Comparison of ENCODE assay signal across 21 cellular contexts in genomic region chr7:133858311-133858710, GRCh38.
A peak's percentile ranks its signal among the peaks of the same experiment; 100 is the strongest.
DNase-seq lines count a peak whose midpoint lies in the region; ATAC-seq, FAIRE-seq and TF ChIP-seq lines count a peak whose summit lies in the region.
"Had no signal": no experiment of that assay in that cellular context is flagged by ENCODE, and none has a peak within 500 bp of the region (broad histone marks: within the 10 kb centered on the region; RNA-seq: fewer than 3 reads in every experiment).

No MANE protein-coding gene starts in this region.

- no TSS peak for BruUV-seq in mammary epithelial cell (replicated peaks; lab: Mats Ljungman, UMichigan)

- DNase-seq in mammary epithelial cell = peak; percentile 25
- DNase-seq in breast epithelium (ENCODE audit: low spot score in 2 of 2) = no peak
- DNase-seq in epithelial cell of prostate (ENCODE audit: low read depth, low spot score) = peak; percentile 29
- peak; percentile 15 for DNase-seq in kidney tubule cell (ENCODE audit: low spot score)
- DNase-seq in D721Med (ENCODE audit: insufficient read length, low spot score) = no peak
- DNase-seq in transverse colon = no peak
- DNase-seq: 8988T; ACHN; AML-193; BE2C; Calu3; CD4-positive, alpha-beta T cell; DMS153; H9 had no signal

- WGBS in mammary epithelial cell (ENCODE audit: low coverage, missing lambda C conversion rate) = 76% methylated on average over 5 of the region's 6 CpGs
- WGBS in transverse colon (ENCODE audit: low coverage in 1 of 2), 2 donors = 98 to 100% methylated on average over 3 to 6 of the region's 6 CpGs

- H2AFZ ChIP-seq in mammary epithelial cell (ENCODE audit: low read depth, low read length) = peak overlapping the region; percentile 9
- H2AFZ ChIP-seq: GM23338 had no signal

- H3K4me2 ChIP-seq in mammary epithelial cell (ENCODE audit: insufficient read depth, low read depth, low read length) = no peak overlapping the region
- H3K4me2 ChIP-seq: A549; BLaER1 treated with 17β-estradiol and CSF1 and Interleukin-3, amounts not matched to agents 10 nM and 100 nM; GM23338 had no signal

- no peaks in the 10 kb centered on the region for H3K27me3 ChIP-seq in mammary epithelial cell (ENCODE audit: insufficient read depth, low read length)
- no peaks in the 10 kb centered on the region for H3K27me3 ChIP-seq in breast epithelium
- H3K27me3 ChIP-seq in transverse colon = no peaks in the 10 kb centered on the region
- H3K27me3 ChIP-seq: BE2C; BLaER1 treated with 17β-estradiol and CSF1 and Interleukin-3, amounts not matched to agents 10 nM and 100 nM had no signal

- H4K20me1 ChIP-seq in mammary epithelial cell (ENCODE audit: insufficient read depth, low read length) = no peaks in the 10 kb centered on the region

- TF ChIP-seq CTCF in mammary epithelial cell (conservative IDR thresholded peaks at IDR 0.05 in 1 of 2, IDR thresholded peaks at IDR 0.05 in 1 of 2; ENCODE audit: extremely low read depth in 1 of 2, insufficient read depth in 1 of 2, low read depth in 1 of 2, low read length in 2 of 2) (no peak), breast epithelium (IDR thresholded peaks at IDR 0.05) (no peak), D721Med (IDR thresholded peaks at IDR 0.05; ENCODE audit: insufficient read depth, missing control alignments) (no peak), transverse colon (IDR thresholded peaks at IDR 0.05) (no peak)

- H3K4me3 ChIP-seq in mammary epithelial cell (replicated peaks in 1 of 3; ENCODE audit: insufficient read depth in 1 of 3, low read depth in 2 of 3, low read length in 3 of 3) = no peak overlapping the region
- no peak overlapping the region for H3K4me3 ChIP-seq in breast epithelium
- H3K4me3 ChIP-seq in transverse colon = no peak overlapping the region
- H3K4me3 ChIP-seq: A549; BLaER1 treated with 17β-estradiol and CSF1 and Interleukin-3, amounts not matched to agents 10 nM and 100 nM; GM23338 had no signal

- CTCF ChIA-PET in mammary epithelial cell (lab: Charles Lee; ENCODE audit: low non-redundant PET) = no interaction called here

- H3K27ac ChIP-seq in mammary epithelial cell (ENCODE audit: insufficient read depth, low read depth, low read length) = no peak overlapping the region
- no peak overlapping the region for H3K27ac ChIP-seq in breast epithelium
- no peak overlapping the region for H3K27ac ChIP-seq in epithelial cell of prostate
- no peak overlapping the region for H3K27ac ChIP-seq in transverse colon
- H3K27ac ChIP-seq: A549; BLaER1 treated with 17β-estradiol and CSF1 and Interleukin-3, amounts not matched to agents 10 nM and 100 nM had no signal

- no peak for FAIRE-seq in D721Med (lab: Jason Lieb, UNC)
- FAIRE-seq: A549, G401.6, GM12892 had no signal

- in situ Hi-C loops in mammary epithelial cell (cut with MboI; ENCODE audit: low sequenced_read_pairs in 2 of 2) (no loop called here), transverse colon (cut with MboI; ENCODE audit: low pct_ligation_motif_present in 1 of 4, low pct_unique_long_range_greater_than_20kb in 1 of 4, low sequenced_read_pairs in 3 of 4) (no loop called here)

- H3K4me1 ChIP-seq in mammary epithelial cell (ENCODE audit: insufficient read depth, low read length) (peaks cover 24% of the 10 kb centered on the region), breast epithelium (no peaks in the 10 kb centered on the region), transverse colon (peaks cover 0 to 12% (median 6%) of the 10 kb centered on the region in 4 donors)

- ATAC-seq in GM18517 (IDR thresholded peaks at IDR 0.05; ENCODE audit: unreplicated experiment) = no peak
- ATAC-seq: A549, HCT116 had no signal

- H3K36me3 ChIP-seq in mammary epithelial cell (ENCODE audit: insufficient read depth, low read length) (no peaks in the 10 kb centered on the region), breast epithelium (no peaks in the 10 kb centered on the region), transverse colon (no peaks in the 10 kb centered on the region)
- H3K36me3 ChIP-seq: BE2C had no signal

- no peaks in the 10 kb centered on the region for H3K9me3 ChIP-seq in mammary epithelial cell (replicated peaks; ENCODE audit: insufficient read depth, low read length)
- no peaks in the 10 kb centered on the region for H3K9me3 ChIP-seq in breast epithelium
- H3K9me3 ChIP-seq in transverse colon = no peaks in the 10 kb centered on the region
- H3K9me3 ChIP-seq: A549, BE2C had no signal

- dilution Hi-C loops in mammary epithelial cell (cut with HindIII; ENCODE audit: low sequenced_read_pairs) = no loop called here

- intact Hi-C loops in mammary epithelial cell (cut with micrococcal nuclease) (loop anchor here (10.0 kb wide), 4 partner anchors 506 to 804 kb away; partner anchors contain the start of gene EXOC4), breast epithelium (cut with DNase I; ENCODE audit: low total_unique reads) (no loop called here), transverse colon (cut with DNase I; ENCODE audit: low total_unique reads) (no loop called here)

- H3K9ac ChIP-seq in mammary epithelial cell (ENCODE audit: insufficient read depth, low read length) = no peak overlapping the region
- H3K9ac ChIP-seq: BLaER1 treated with 17β-estradiol and CSF1 and Interleukin-3, amounts not matched to agents 10 nM and 100 nM had no signal

- no peak for TF ChIP-seq POLR2A in breast epithelium (IDR thresholded peaks at IDR 0.05)
- no peak for TF ChIP-seq POLR2A in transverse colon (IDR thresholded peaks at IDR 0.05)

- no peak for TF ChIP-seq EP300 in transverse colon (IDR thresholded peaks at IDR 0.05; ENCODE audit: low read depth)

- no peaks in the 10 kb centered on the region for H3K79me2 ChIP-seq in mammary epithelial cell (ENCODE audit: insufficient read depth, low read length)

Comparison
In these comparisons a context has a peak if more than half of its experiments do, and no peak if none do; other contexts are left out.
1. DNase-seq: peak in mammary epithelial cell (single experiment), epithelial cell of prostate (single experiment) and kidney tubule cell (single experiment); none in breast epithelium (0 of 2), D721Med (single experiment) and transverse colon (single experiment).